Comparison of ENCODE assay signal across 21 cellular contexts in the genomic region with DNA sequence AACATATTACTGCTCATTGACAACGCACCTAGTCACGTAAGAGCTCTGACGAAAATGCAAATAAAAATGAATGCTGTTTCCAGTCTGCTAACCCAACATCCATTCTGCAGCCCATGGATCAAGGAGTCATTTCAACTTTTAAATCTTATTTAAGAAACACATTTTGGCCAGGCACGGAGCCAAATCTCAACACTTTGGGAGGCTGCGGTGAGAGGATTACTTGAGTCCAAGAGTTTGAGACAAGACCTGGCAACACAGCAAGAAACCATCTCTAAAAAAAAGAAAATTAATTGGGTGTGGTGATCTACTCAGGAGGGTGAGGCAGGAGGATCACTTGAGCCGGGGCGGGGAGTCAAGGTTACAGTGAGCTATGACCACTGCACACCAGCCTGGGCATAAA. TPM values are rescaled to one million over a fixed set of nuclear protein-coding genes. Genes with fewer than 3 reads are reported as not detected.
"Had no signal": no experiment of that assay in that cellular context is flagged by ENCODE, and none has a peak within 500 bp of the region (broad histone marks: within the 10 kb centered on the region; RNA-seq: fewer than 3 reads in every experiment).

No MANE protein-coding gene starts in this region.

- H3K27ac Mint-ChIP-seq: nephron; stimulated activated memory B cell treated with anti-CD40 and anti-IgM and Interleukin-4, amounts not matched to agents 10 μg/mL and 1 μg/mL and 100 μg/mL, for 72 hours; stimulated activated naive CD8-positive, alpha-beta T cell treated with anti-CD3 and anti-CD28 coated beads, Interleukin-15, Interleukin-2, amounts not matched to agents 100 ng/mL and 50 ng/mL, for 24 hours had no signal

- H3K4me3 Mint-ChIP-seq: naive B cell; nephron; stimulated activated memory B cell treated with anti-CD40 and anti-IgM and Interleukin-4, amounts not matched to agents 10 μg/mL and 1 μg/mL and 100 μg/mL, for 72 hours; stimulated activated naive CD8-positive, alpha-beta T cell treated with anti-CD3 and anti-CD28 coated beads, Interleukin-15, Interleukin-2, amounts not matched to agents 100 ng/mL and 50 ng/mL, for 24 hours had no signal

- H3K4me3 ChIP-seq: coronary artery, lung, pancreas, prostate gland, right lobe of liver, tibial artery, upper lobe of right lung, vagina had no signal

- H3K27me3 Mint-ChIP-seq: naive B cell; stimulated activated memory B cell treated with anti-CD40 and anti-IgM and Interleukin-4, amounts not matched to agents 10 μg/mL and 1 μg/mL and 100 μg/mL, for 72 hours; stimulated activated naive CD8-positive, alpha-beta T cell treated with anti-CD3 and anti-CD28 coated beads, Interleukin-15, Interleukin-2, amounts not matched to agents 100 ng/mL and 50 ng/mL, for 24 hours had no signal

- DNase-seq: effector CD4-positive, alpha-beta T cell; foreskin keratinocyte; left colon; left ventricle myocardium superior; mesendoderm; naive B cell; occipital lobe; pancreas; retina; right lobe of liver; stimulated activated CD4-positive, alpha-beta T cell treated with anti-CD3 and anti-CD28 coated beads, Interleukin-4, amount 100 ng/mL, for 24 hours; tibial artery; upper lobe of right lung had no signal

- ATAC-seq: foreskin keratinocyte; left colon; left ventricle myocardium superior; pancreas; right lobe of liver; stimulated activated memory B cell treated with anti-CD40 and anti-IgM and Interleukin-4, amounts not matched to agents 10 μg/mL and 1 μg/mL and 100 μg/mL, for 72 hours; upper lobe of right lung had no signal

- H3K9me3 Mint-ChIP-seq: naive B cell; nephron; stimulated activated memory B cell treated with anti-CD40 and anti-IgM and Interleukin-4, amounts not matched to agents 10 μg/mL and 1 μg/mL and 100 μg/mL, for 72 hours; stimulated activated naive CD8-positive, alpha-beta T cell treated with anti-CD3 and anti-CD28 coated beads, Interleukin-15, Interleukin-2, amounts not matched to agents 100 ng/mL and 50 ng/mL, for 24 hours had no signal

- H3K4me1 Mint-ChIP-seq: nephron; stimulated activated memory B cell treated with anti-CD40 and anti-IgM and Interleukin-4, amounts not matched to agents 10 μg/mL and 1 μg/mL and 100 μg/mL, for 72 hours had no signal

RNA-seq across cellular contexts. Expression of a gene that starts 22.4 kb away (rescaled TPM):
- total RNA-seq: left colon, left ventricle myocardium superior, occipital lobe, prostate gland, temporal lobe, vagina had no signal
